ENCODE assay signal across 30 cellular contexts in the genomic region with DNA sequence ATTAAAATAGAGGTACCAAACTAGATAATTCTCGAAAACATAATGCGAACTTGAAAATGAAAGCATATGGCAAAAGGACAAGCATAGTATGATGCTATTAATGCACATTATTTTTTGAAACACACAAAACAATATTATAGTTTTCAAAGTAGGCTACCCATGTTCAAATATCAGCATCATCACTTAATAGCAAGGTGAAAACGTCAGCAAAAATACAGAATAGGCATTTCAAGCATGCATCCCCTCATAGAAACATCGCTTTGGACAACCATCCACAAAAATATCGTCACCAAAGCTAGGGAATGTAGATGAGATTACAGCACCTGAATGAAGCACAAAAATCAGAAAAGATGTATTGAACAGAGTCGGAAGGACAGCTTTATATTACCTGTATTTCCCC.
DNase-seq lines count a peak whose midpoint lies in the region; ATAC-seq, FAIRE-seq and TF ChIP-seq lines count a peak whose summit lies in the region.
"Had no signal": no experiment of that assay in that cellular context is flagged by ENCODE, and none has a peak within 500 bp of the region (broad histone marks: within the 10 kb centered on the region; RNA-seq: fewer than 3 reads in every experiment).

No MANE protein-coding gene starts in this region.

- DNase-seq in HepG2 (ENCODE audit: low spot score): no peak
- DNase-seq in right lobe of liver: no peak
- DNase-seq in A549 (ENCODE audit: low read depth in 1 of 2, low spot score in 1 of 2): no peak
- DNase-seq in IMR-90: no peak
- no peak for DNase-seq in trophoblast cell
- DNase-seq in OCI-LY7 (ENCODE audit: low spot score): no peak
- DNase-seq: 8988T; ACHN; AML-193; BE2C; C1 segment of cervical spinal cord; Caco-2; Calu3; CD4-positive, alpha-beta memory T cell; CD4-positive, alpha-beta T cell; CD4-positive, CD25-positive, alpha-beta regulatory T cell; CD8-positive, alpha-beta memory T cell; CD8-positive, alpha-beta T cell; COR-L47; DMS 273 treated with DMSO at 0.1 percent for 48 hours; DMS153; DMS79; DMS79 treated with DMSO at 0.1 percent for 48 hours; DND-41; EL had no signal

- H4K20me1 ChIP-seq in HepG2 (ENCODE audit: insufficient read depth, low read length): no peaks in the 10 kb centered on the region
- no peaks in the 10 kb centered on the region for H4K20me1 ChIP-seq in IMR-90 (ENCODE audit: insufficient read depth, low read length)
- no peaks in the 10 kb centered on the region for H4K20me1 ChIP-seq in OCI-LY7 (ENCODE audit: insufficient read depth, low read length)
- H4K20me1 ChIP-seq: BLaER1; BLaER1 treated with 17β-estradiol and CSF1 and Interleukin-3, amounts not matched to agents 10 nM and 100 nM had no signal

- BruUV-seq in HepG2 (replicated peaks; lab: Mats Ljungman, UMichigan): no TSS peak
- no TSS peak for BruUV-seq in IMR-90 (replicated peaks; lab: Mats Ljungman, UMichigan)
- no TSS peak for BruUV-seq in OCI-LY7 (replicated peaks; lab: Mats Ljungman, UMichigan)

- H3K36me3 ChIP-seq in HepG2 (replicated peaks in 1 of 2; ENCODE audit: control insufficient read depth in 1 of 2, insufficient read depth in 2 of 2, low read length in 2 of 2) (no peaks in the 10 kb centered on the region), right lobe of liver (no peaks in the 10 kb centered on the region), IMR-90 (ENCODE audit: control insufficient read depth, insufficient read depth, low read length) (no peaks in the 10 kb centered on the region), trophoblast cell (ENCODE audit: control insufficient read depth in 1 of 2, insufficient read depth in 2 of 2, low read length in 2 of 2) (no peaks in the 10 kb centered on the region), OCI-LY7 (ENCODE audit: insufficient read depth, low read length) (no peaks in the 10 kb centered on the region)
- H3K36me3 ChIP-seq: BE2C; BLaER1; BLaER1 treated with 17β-estradiol and CSF1 and Interleukin-3, amounts not matched to agents 10 nM and 100 nM had no signal

- H3K9ac ChIP-seq in HepG2 (ENCODE audit: insufficient read depth, low read depth, low read length) (no peak overlapping the region), IMR-90 (ENCODE audit: low read depth, low read length) (no peak overlapping the region), trophoblast cell (ENCODE audit: low read length) (no peak overlapping the region)
- H3K9ac ChIP-seq: BLaER1; BLaER1 treated with 17β-estradiol and CSF1 and Interleukin-3, amounts not matched to agents 10 nM and 100 nM had no signal

- no peak for TF ChIP-seq EP300 in HepG2 (IDR thresholded peaks at IDR 0.05; ENCODE audit: low read depth in 2 of 2, low read length in 2 of 2)
- TF ChIP-seq EP300 in HepG2 (CRISPR knock-in tag; IDR thresholded peaks at IDR 0.05; ENCODE audit: borderline replicate concordance): no peak
- no peak for TF ChIP-seq EP300 in A549 (IDR thresholded peaks at IDR 0.05)

- TF ChIP-seq CTCF in HepG2 (CRISPR knock-in tag; IDR thresholded peaks at IDR 0.05) (no peak), right lobe of liver (IDR thresholded peaks at IDR 0.05) (no peak), A549 (IDR thresholded peaks at IDR 0.05) (no peak), IMR-90 (conservative IDR thresholded peaks at IDR 0.05; ENCODE audit: low read depth, low read length) (no peak), OCI-LY7 (conservative IDR thresholded peaks at IDR 0.05; ENCODE audit: low read length) (no peak)

- H3K56ac ChIP-seq in IMR-90 (ENCODE audit: extremely low read depth, insufficient read depth, low read length): no peak overlapping the region

- FAIRE-seq in HepG2 (lab: Jason Lieb, UNC) (no peak), A549 (lab: Jason Lieb, UNC) (no peak)
- FAIRE-seq: D721Med had no signal

- H4K12ac ChIP-seq in trophoblast cell (ENCODE audit: low read depth, low read length): no peak overlapping the region

- H2AK5ac ChIP-seq in IMR-90 (ENCODE audit: low read depth, low read length) (no peak overlapping the region), trophoblast cell (ENCODE audit: low read length) (no peak overlapping the region)

- H3K79me2 ChIP-seq in HepG2 (ENCODE audit: insufficient read depth, low read length): no peaks in the 10 kb centered on the region
- no peaks in the 10 kb centered on the region for H3K79me2 ChIP-seq in trophoblast cell (ENCODE audit: control insufficient read depth, insufficient read depth, low read length, poor library complexity)
- no peaks in the 10 kb centered on the region for H3K79me2 ChIP-seq in OCI-LY7 (ENCODE audit: insufficient read depth, low read depth, low read length)

- H3K4me1 ChIP-seq in HepG2 (ENCODE audit: insufficient read depth, low read length) (no peaks in the 10 kb centered on the region), right lobe of liver (no peaks in the 10 kb centered on the region), A549 (no peaks in the 10 kb centered on the region), IMR-90 (ENCODE audit: control insufficient read depth, insufficient read depth, low read length) (no peaks in the 10 kb centered on the region), trophoblast cell (ENCODE audit: control insufficient read depth in 1 of 2, insufficient read depth in 2 of 2, low read length in 2 of 2) (no peaks in the 10 kb centered on the region), OCI-LY7 (ENCODE audit: insufficient read depth, low read length, poor library complexity, severe bottlenecking) (no peaks in the 10 kb centered on the region)
- H3K4me1 ChIP-seq: BE2C, BLaER1, Caco-2 had no signal

- H3K27ac ChIP-seq in HepG2 (ENCODE audit: extremely low read length, insufficient read depth, low read length) (no peak overlapping the region), right lobe of liver (no peak overlapping the region), A549 (no peak overlapping the region), IMR-90 (ENCODE audit: insufficient read depth, low read length) (no peak overlapping the region), trophoblast cell (ENCODE audit: low read depth, low read length) (no peak overlapping the region), OCI-LY7 (ENCODE audit: low read depth, low read length, poor library complexity, severe bottlenecking) (no peak overlapping the region)
- H3K27ac ChIP-seq: 22Rv1, BLaER1, C4-2B had no signal

- WGBS in HepG2 (ENCODE audit: low lambda C conversion rate): under 1% methylated on average over 6 of the region's 6 CpGs
- 75% methylated on average over 6 of the region's 6 CpGs for WGBS in right lobe of liver (ENCODE audit: insufficient coverage, low coverage, low lambda C conversion rate, missing lambda C conversion rate)
- 14% methylated on average over 6 of the region's 6 CpGs for WGBS in A549 (ENCODE audit: missing lambda C conversion rate)
- no CpG with 5 or more reads among the region's 6 CpGs for WGBS in IMR-90 (ENCODE audit: extremely low coverage in 2 of 2, insufficient read length in 1 of 2), 2 experiments
- WGBS in trophoblast cell (ENCODE audit: extremely low coverage, insufficient coverage, insufficient read length): no CpG with 5 or more reads among the region's 6 CpGs

- no peak overlapping the region for H3K4me2 ChIP-seq in HepG2 (ENCODE audit: low read depth, low read length)
- no peak overlapping the region for H3K4me2 ChIP-seq in A549
- no peak overlapping the region for H3K4me2 ChIP-seq in IMR-90 (ENCODE audit: low read depth, low read length)
- H3K4me2 ChIP-seq in trophoblast cell (ENCODE audit: low read length): no peak overlapping the region
- no peak overlapping the region for H3K4me2 ChIP-seq in OCI-LY7 (ENCODE audit: low read length)
- H3K4me2 ChIP-seq: BLaER1 had no signal

- no peak for ATAC-seq in HepG2
- no peak for ATAC-seq in right lobe of liver
- ATAC-seq in A549: no peak
- ATAC-seq in IMR-90 (ENCODE audit: low read depth): no peak
- ATAC-seq: CD8-positive, alpha-beta T cell had no signal

- no peak overlapping the region for H2AFZ ChIP-seq in HepG2 (ENCODE audit: low read length)
- H2AFZ ChIP-seq in IMR-90 (replicated peaks; ENCODE audit: low read length, poor library complexity): no peak overlapping the region
- no peak overlapping the region for H2AFZ ChIP-seq in trophoblast cell (ENCODE audit: insufficient read depth, low read length, poor library complexity)
- no peak overlapping the region for H2AFZ ChIP-seq in OCI-LY7 (ENCODE audit: low read length)

- H4K5ac ChIP-seq in IMR-90 (ENCODE audit: low read depth, low read length): no peak overlapping the region

- no peak overlapping the region for H3K4ac ChIP-seq in IMR-90 (ENCODE audit: low read depth, low read length)
- H3K4ac ChIP-seq in trophoblast cell (ENCODE audit: low read depth, low read length): no peak overlapping the region

- H3K23ac ChIP-seq in IMR-90 (ENCODE audit: low read depth, low read length): no peak overlapping the region
- H3K23ac ChIP-seq in trophoblast cell (ENCODE audit: low read length): no peak overlapping the region

- no peak overlapping the region for H2BK15ac ChIP-seq in IMR-90 (ENCODE audit: low read depth, low read length)

- POLR2A ChIA-PET in HepG2 (lab: Yijun Ruan, JAX) (no interaction called here), A549 (lab: Yijun Ruan, JAX) (no interaction called here), IMR-90 (lab: Charles Lee; ENCODE audit: unreplicated experiment) (no interaction called here), OCI-LY7 (lab: Charles Lee) (no interaction called here)

- no peaks in the 10 kb centered on the region for H3K9me1 ChIP-seq in IMR-90 (ENCODE audit: insufficient read depth, low read length)

- no peaks in the 10 kb centered on the region for H3K79me1 ChIP-seq in IMR-90 (ENCODE audit: low read depth in 1 of 2, low read length in 2 of 2)
- no peaks in the 10 kb centered on the region for H3K79me1 ChIP-seq in trophoblast cell (ENCODE audit: low read length)

- TF ChIP-seq POLR2A in HepG2 (IDR thresholded peaks at IDR 0.05; ENCODE audit: insufficient read depth in 1 of 2, low read depth in 2 of 2, low read length in 2 of 2) (no peak), right lobe of liver (IDR thresholded peaks at IDR 0.05) (no peak), A549 (IDR thresholded peaks at IDR 0.05; ENCODE audit: low read length) (no peak), IMR-90 (IDR thresholded peaks at IDR 0.05; ENCODE audit: low read depth, low read length) (no peak)

- dilution Hi-C loops in IMR-90 (cut with HindIII; ENCODE audit: low sequenced_read_pairs, unreplicated experiment): no loop called here

- H3K9me3 ChIP-seq in HepG2 (ENCODE audit: low read length) (peaks cover 56% of the 10 kb centered on the region), right lobe of liver (no peaks in the 10 kb centered on the region), A549 (peaks cover 7% of the 10 kb centered on the region; the same call in 1 of the 3 replicates), IMR-90 (ENCODE audit: control insufficient read depth, insufficient read depth, low read length) (peaks cover 10% of the 10 kb centered on the region), trophoblast cell (ENCODE audit: insufficient read depth, low read depth, low read length) (peaks cover 6% of the 10 kb centered on the region), OCI-LY7 (ENCODE audit: low read length) (0 out of 2 replicates have a peak, but pooled peaks cover 8% of the 10 kb centered on the region)
- H3K9me3 ChIP-seq: BE2C, Caco-2 had no signal

- H3K4me3 ChIP-seq in HepG2 (replicated peaks in 1 of 3; ENCODE audit: insufficient read depth in 1 of 3, low read depth in 2 of 3, low read length in 3 of 3) (no peak overlapping the region), right lobe of liver (no peak overlapping the region), A549 (no peak overlapping the region), IMR-90 (ENCODE audit: insufficient read depth, low read depth, low read length) (no peak overlapping the region), trophoblast cell (ENCODE audit: low read depth, low read length) (no peak overlapping the region), OCI-LY7 (ENCODE audit: low read depth, low read length, poor library complexity, severe bottlenecking) (no peak overlapping the region)
- H3K4me3 ChIP-seq: BLaER1; BLaER1 treated with 17β-estradiol and CSF1 and Interleukin-3, amounts not matched to agents 10 nM and 100 nM had no signal

- H4K91ac ChIP-seq in IMR-90 (ENCODE audit: insufficient read depth, low read depth, low read length): no peak overlapping the region
- no peak overlapping the region for H4K91ac ChIP-seq in trophoblast cell (ENCODE audit: low read depth, low read length)

- H2BK20ac ChIP-seq in IMR-90 (ENCODE audit: low read depth, low read length): no peak overlapping the region

- H3K18ac ChIP-seq in IMR-90 (ENCODE audit: low read depth, low read length) (no peak overlapping the region), trophoblast cell (ENCODE audit: low read length) (no peak overlapping the region)

- H2BK120ac ChIP-seq in IMR-90 (ENCODE audit: low read depth, low read length) (no peak overlapping the region), trophoblast cell (ENCODE audit: insufficient read depth, low read length, poor library complexity) (no peak overlapping the region)

- no peak overlapping the region for H4K8ac ChIP-seq in IMR-90 (ENCODE audit: low read depth in 2 of 2, low read length in 2 of 2)
- H4K8ac ChIP-seq in trophoblast cell (ENCODE audit: low read depth, low read length): no peak overlapping the region

- H3K9me2 ChIP-seq in OCI-LY7 (ENCODE audit: insufficient read depth, low read length): no peaks in the 10 kb centered on the region

- intact Hi-C loops in HepG2 (cut with micrococcal nuclease; ENCODE audit: unreplicated experiment): no loop called here
- intact Hi-C loops in right lobe of liver (cut with DNase I): no loop called here
- intact Hi-C loops in IMR-90 (cut with micrococcal nuclease): no loop called here
- intact Hi-C loops in OCI-LY7 (cut with micrococcal nuclease; ENCODE audit: unreplicated experiment): no loop called here

- H2BK12ac ChIP-seq in trophoblast cell (ENCODE audit: low read length): no peak overlapping the region

- H2AK9ac ChIP-seq in IMR-90 (replicated peaks; ENCODE audit: low read depth, low read length, poor library complexity): no peak overlapping the region

- in situ Hi-C loops in HepG2 (cut with HindIII; ENCODE audit: extremely low pct_ligation_motif_present, low pct_unique_long_range_greater_than_20kb): no loop called here
- in situ Hi-C loops in IMR-90 (cut with MboI; ENCODE audit: low sequenced_read_pairs): no loop called here

- no peaks in the 10 kb centered on the region for H3K27me3 ChIP-seq in HepG2 (ENCODE audit: control insufficient read depth in 1 of 2, insufficient read depth in 2 of 2, low read length in 2 of 2)
- H3K27me3 ChIP-seq in right lobe of liver: no peaks in the 10 kb centered on the region
- no peaks in the 10 kb centered on the region for H3K27me3 ChIP-seq in IMR-90 (ENCODE audit: control insufficient read depth, insufficient read depth, low read length)
- H3K27me3 ChIP-seq in trophoblast cell (ENCODE audit: insufficient read depth, low read length): no peaks in the 10 kb centered on the region
- H3K27me3 ChIP-seq: BE2C; BLaER1; BLaER1 treated with 17β-estradiol and CSF1 and Interleukin-3, amounts not matched to agents 10 nM and 100 nM had no signal

- TF ChIP-seq RAD21 in HepG2 (CRISPR knock-in tag; IDR thresholded peaks at IDR 0.05) (no peak), A549 (conservative IDR thresholded peaks at IDR 0.05 in 1 of 2, IDR thresholded peaks at IDR 0.05 in 1 of 2) (no peak), IMR-90 (IDR thresholded peaks at IDR 0.05; ENCODE audit: low read length) (no peak)

- H2BK5ac ChIP-seq in IMR-90 (ENCODE audit: low read depth, low read length, poor library complexity, severe bottlenecking) (no peak overlapping the region), trophoblast cell (ENCODE audit: low read depth, low read length, poor library complexity) (no peak overlapping the region)

- CTCF ChIA-PET in HepG2 (lab: Yijun Ruan, JAX; ENCODE audit: low intra/inter-chr PET ratio, low total read pairs) (no interaction called here), A549 (lab: Yijun Ruan, JAX) (no interaction called here), IMR-90 (lab: Yijun Ruan, JAX) (no interaction called here), OCI-LY7 (lab: Charles Lee; ENCODE audit: unreplicated experiment) (no interaction called here)

- no peak overlapping the region for H3K14ac ChIP-seq in IMR-90 (replicated peaks; ENCODE audit: low read depth, low read length)
- no peak overlapping the region for H3K14ac ChIP-seq in trophoblast cell (ENCODE audit: low read length)

Comparison
In these comparisons a context has a peak if more than half of its experiments do, and no peak if none do; other contexts are left out.
1. Of the 38 proteins assayed by ChIP-seq in both HepG2 and A549: peak only in HepG2: none; only in A549: none; in both: MAFK; in neither: 37.